In the genomic region with DNA sequence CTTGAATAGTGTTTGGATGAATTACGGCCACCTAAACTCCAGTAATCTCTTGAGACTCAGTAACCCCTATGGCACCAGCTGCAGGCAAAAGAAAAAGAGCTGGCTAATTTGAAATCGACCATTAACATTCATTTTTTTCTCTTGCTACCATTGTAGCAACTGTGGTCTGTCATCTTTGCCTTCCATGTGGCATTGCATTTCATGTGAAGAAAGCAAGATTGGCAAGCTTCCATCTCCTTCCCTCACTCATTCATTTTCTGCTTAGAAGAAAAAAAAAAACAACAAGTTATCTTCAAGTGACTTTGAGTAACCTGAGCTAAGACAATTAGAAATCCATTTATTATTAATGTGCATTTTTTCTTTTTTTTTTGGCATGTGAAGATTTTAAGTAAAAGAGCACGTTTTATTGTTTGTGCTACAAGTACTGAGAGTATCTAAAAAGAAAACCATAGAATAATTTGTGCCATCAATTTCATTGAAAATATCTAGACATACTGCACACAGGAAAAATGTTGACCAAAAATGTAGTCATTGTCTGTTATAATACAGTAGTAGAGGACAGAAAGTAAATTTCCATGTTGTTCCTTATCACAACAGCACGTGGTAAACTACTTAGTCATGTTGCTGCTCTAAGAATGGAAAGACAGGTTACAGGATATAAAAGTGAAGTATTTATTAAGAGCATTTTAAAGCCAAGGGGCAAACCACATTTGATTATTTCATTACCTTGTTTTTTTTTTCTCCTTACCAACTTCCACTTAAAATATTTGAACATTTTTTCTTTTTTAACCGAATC, we compare ENCODE assay signal across 15 cellular contexts.
DNase-seq lines count a peak whose midpoint lies in the region; ATAC-seq and TF ChIP-seq lines count a peak whose summit lies in the region.
"Had no signal": no experiment of that assay in that cellular context is flagged by ENCODE, and none has a peak within 500 bp of the region (broad histone marks: within the 10 kb centered on the region; RNA-seq: fewer than 3 reads in every experiment).

No MANE protein-coding gene starts in this region.

- H3K79me1 ChIP-seq in IMR-90 (ENCODE audit: low read depth in 1 of 2, low read length in 2 of 2), result no peaks in the 10 kb centered on the region

- H3K4me3 ChIP-seq in IMR-90 (ENCODE audit: insufficient read depth, low read depth, low read length), result no peak overlapping the region
- H3K4me3 ChIP-seq in fibroblast of the aortic adventitia (ENCODE audit: low read depth, low read length), result no peak overlapping the region
- H3K4me3 ChIP-seq in body of pancreas, result no peak overlapping the region
- H3K4me3 ChIP-seq: coronary artery, ovary had no signal

- peaks cover 0 to 4% (median 0%) of the 10 kb centered on the region in 7 donors for H3K9me3 Mint-ChIP-seq in CD14-positive monocyte
- H3K9me3 Mint-ChIP-seq: activated naive CD4-positive, alpha-beta T cell treated with anti-CD3 and anti-CD28 coated beads, Interleukin-2, amount 50 U/mL, for 24 hours; CD4-positive, CD25-positive, alpha-beta regulatory T cell had no signal

- BruUV-seq in IMR-90 (replicated peaks; lab: Mats Ljungman, UMichigan), result no TSS peak

- CTCF ChIA-PET in IMR-90 (lab: Yijun Ruan, JAX), result no interaction called here

- H3K18ac ChIP-seq in IMR-90 (ENCODE audit: low read depth, low read length), result no peak overlapping the region

- H3K36me3 ChIP-seq in IMR-90 (ENCODE audit: control insufficient read depth, insufficient read depth, low read length), result no peaks in the 10 kb centered on the region
- H3K36me3 ChIP-seq in body of pancreas (replicated peaks in 1 of 2; ENCODE audit: insufficient read depth in 1 of 2, low read depth in 2 of 2), result no peaks in the 10 kb centered on the region
- H3K36me3 ChIP-seq: ovary had no signal

- no peak overlapping the region for H2BK20ac ChIP-seq in IMR-90 (ENCODE audit: low read depth, low read length)

- H3K14ac ChIP-seq in IMR-90 (replicated peaks; ENCODE audit: low read depth, low read length), result no peak overlapping the region

- peaks cover 43% of the 10 kb centered on the region for H3K4me1 Mint-ChIP-seq in CD14-positive monocyte

- H3K4me1 ChIP-seq in IMR-90 (ENCODE audit: control insufficient read depth, insufficient read depth, low read length) (peaks cover 6% of the 10 kb centered on the region), body of pancreas (no peaks in the 10 kb centered on the region)

- no peak overlapping the region for H3K4ac ChIP-seq in IMR-90 (ENCODE audit: low read depth, low read length)

- peaks cover 9% of the 10 kb centered on the region for H3K9me1 ChIP-seq in IMR-90 (ENCODE audit: insufficient read depth, low read length)

- peaks cover 2% of the 10 kb centered on the region in 2 donors for H3K36me3 Mint-ChIP-seq in CD14-positive monocyte
- H3K36me3 Mint-ChIP-seq: activated naive CD4-positive, alpha-beta T cell treated with anti-CD3 and anti-CD28 coated beads, Interleukin-2, amount 50 U/mL, for 24 hours; CD4-positive, CD25-positive, alpha-beta regulatory T cell had no signal

- peaks cover 6% of the 10 kb centered on the region; the same call in 1 of the 2 replicates for H3K27me3 ChIP-seq in IMR-90 (ENCODE audit: control insufficient read depth, insufficient read depth, low read length)
- H3K27me3 ChIP-seq in body of pancreas, result no peaks in the 10 kb centered on the region
- H3K27me3 ChIP-seq: ovary had no signal

- peak; percentile 28 for DNase-seq in ELR (ENCODE audit: low read depth)
- DNase-seq in IMR-90, result peak; percentile 34
- DNase-seq in fibroblast of the aortic adventitia (ENCODE audit: low read depth), result peak; percentile 32
- DNase-seq in DMS53 (lab: John Stamatoyannopoulos, UW), result no peak
- no peak for DNase-seq in CD14-positive monocyte (ENCODE audit: low spot score)
- DNase-seq in body of pancreas, result no peak
- DNase-seq: activated CD4-positive, CD25-positive, alpha-beta regulatory T cell treated with anti-CD3 and anti-CD28 coated beads, Interleukin-2, amount 50 U/mL, for 72 hours; CD4-positive, CD25-positive, alpha-beta regulatory T cell; mesendoderm; NCI-H146; ovary; stimulated activated CD4-positive, alpha-beta T cell treated with anti-CD3 and anti-CD28 coated beads, Interleukin-12 subunit alpha, Interleukin-12 subunit beta, amount 100 ng/mL, for 4 hours had no signal

- H3K23ac ChIP-seq in IMR-90 (ENCODE audit: low read depth, low read length), result no peak overlapping the region

- TF ChIP-seq POLR2A in IMR-90 (IDR thresholded peaks at IDR 0.05; ENCODE audit: low read depth, low read length) (no peak), body of pancreas (IDR thresholded peaks at IDR 0.05) (no peak)

- in situ Hi-C loops in IMR-90 (cut with MboI; ENCODE audit: low sequenced_read_pairs), result no loop called here

- H3K27ac Mint-ChIP-seq in CD14-positive monocyte, result peak overlapping the region in 1 of 7 donors; percentile 7
- H3K27ac Mint-ChIP-seq: activated naive CD4-positive, alpha-beta T cell treated with anti-CD3 and anti-CD28 coated beads, Interleukin-2, amount 50 U/mL, for 24 hours; CD4-positive, CD25-positive, alpha-beta regulatory T cell had no signal

- no peak overlapping the region for H4K91ac ChIP-seq in IMR-90 (ENCODE audit: insufficient read depth, low read depth, low read length)

- TF ChIP-seq RAD21 in IMR-90 (IDR thresholded peaks at IDR 0.05; ENCODE audit: low read length), result no peak

- H2AK5ac ChIP-seq in IMR-90 (ENCODE audit: low read depth, low read length), result no peak overlapping the region

- no peak overlapping the region for H2BK5ac ChIP-seq in IMR-90 (ENCODE audit: low read depth, low read length, poor library complexity, severe bottlenecking)

- dilution Hi-C loops in IMR-90 (cut with HindIII; ENCODE audit: low sequenced_read_pairs, unreplicated experiment), result no loop called here

- no peak overlapping the region for H2BK15ac ChIP-seq in IMR-90 (ENCODE audit: low read depth, low read length)

- peaks cover 0 to 1% (median 0%) of the 10 kb centered on the region in 3 donors for H3K27me3 Mint-ChIP-seq in CD14-positive monocyte (ENCODE audit: low read depth in 3 of 3)
- H3K27me3 Mint-ChIP-seq: activated naive CD4-positive, alpha-beta T cell treated with anti-CD3 and anti-CD28 coated beads, Interleukin-2, amount 50 U/mL, for 24 hours; CD4-positive, CD25-positive, alpha-beta regulatory T cell had no signal

- intact Hi-C loops in IMR-90 (cut with micrococcal nuclease), result no loop called here
- intact Hi-C loops in CD14-positive monocyte (cut with micrococcal nuclease), result loop anchor here in 1 of 2 donors (5.0 kb wide), 1 partner anchor 32 kb away; no protein-coding TSS in a partner anchor
- intact Hi-C loops in body of pancreas (cut with DNase I), result no loop called here

- no peak overlapping the region for H3K4me3 Mint-ChIP-seq in CD14-positive monocyte
- H3K4me3 Mint-ChIP-seq: activated naive CD4-positive, alpha-beta T cell treated with anti-CD3 and anti-CD28 coated beads, Interleukin-2, amount 50 U/mL, for 24 hours; CD4-positive, CD25-positive, alpha-beta regulatory T cell had no signal

- ATAC-seq in IMR-90 (ENCODE audit: low read depth), result no peak
- ATAC-seq in SK-N-SH treated with all-trans-retinoic acid at 6 μM for 48 hours, result no peak; the same call in 2 of the 3 replicates
- ATAC-seq in body of pancreas, result no peak

- H4K20me1 ChIP-seq in IMR-90 (ENCODE audit: insufficient read depth, low read length), result no peaks in the 10 kb centered on the region

- H4K5ac ChIP-seq in IMR-90 (ENCODE audit: low read depth, low read length), result no peak overlapping the region

- H3K9ac ChIP-seq in IMR-90 (ENCODE audit: low read depth, low read length), result no peak overlapping the region

- H3K9me3 ChIP-seq in IMR-90 (ENCODE audit: control insufficient read depth, insufficient read depth, low read length) (no peaks in the 10 kb centered on the region), body of pancreas (no peaks in the 10 kb centered on the region)
- H3K9me3 ChIP-seq: ovary had no signal

- 80 to 100% methylated on average over 1 of the region's 5 CpGs for WGBS in IMR-90 (ENCODE audit: extremely low coverage in 2 of 2, insufficient read length in 1 of 2), 2 experiments
- 62 to 64% methylated on average over 5 of the region's 5 CpGs for WGBS in body of pancreas, 2 donors

- no peak overlapping the region for H2AFZ ChIP-seq in IMR-90 (replicated peaks; ENCODE audit: low read length, poor library complexity)

- H2BK120ac ChIP-seq in IMR-90 (ENCODE audit: low read depth, low read length), result no peak overlapping the region

- no peak overlapping the region for H3K56ac ChIP-seq in IMR-90 (ENCODE audit: extremely low read depth, insufficient read depth, low read length)

- POLR2A ChIA-PET in IMR-90 (lab: Charles Lee; ENCODE audit: unreplicated experiment), result no interaction called here

- H3K27ac ChIP-seq in IMR-90 (ENCODE audit: insufficient read depth, low read length) (no peak overlapping the region), body of pancreas (no peak overlapping the region)
- H3K27ac ChIP-seq: coronary artery, ovary had no signal

- H4K8ac ChIP-seq in IMR-90 (ENCODE audit: low read depth in 2 of 2, low read length in 2 of 2), result no peak overlapping the region

- no peak overlapping the region for H2AK9ac ChIP-seq in IMR-90 (replicated peaks; ENCODE audit: low read depth, low read length, poor library complexity)

- TF ChIP-seq CTCF in IMR-90 (conservative IDR thresholded peaks at IDR 0.05; ENCODE audit: low read depth, low read length), result no peak
- TF ChIP-seq CTCF in fibroblast of the aortic adventitia (IDR thresholded peaks at IDR 0.05; ENCODE audit: insufficient read depth, low read length), result no peak
- no peak for TF ChIP-seq CTCF in CD14-positive monocyte (IDR thresholded peaks at IDR 0.05)
- TF ChIP-seq CTCF in body of pancreas (IDR thresholded peaks at IDR 0.05), result no peak

- H3K4me2 ChIP-seq in IMR-90 (ENCODE audit: low read depth, low read length), result no peak overlapping the region

TF ChIP-seq in IMR-90, 13 proteins besides CTCF, POLR2A, EP300 and RAD21 (continues in another document):
- TF ChIP-seq, protein P1, sequence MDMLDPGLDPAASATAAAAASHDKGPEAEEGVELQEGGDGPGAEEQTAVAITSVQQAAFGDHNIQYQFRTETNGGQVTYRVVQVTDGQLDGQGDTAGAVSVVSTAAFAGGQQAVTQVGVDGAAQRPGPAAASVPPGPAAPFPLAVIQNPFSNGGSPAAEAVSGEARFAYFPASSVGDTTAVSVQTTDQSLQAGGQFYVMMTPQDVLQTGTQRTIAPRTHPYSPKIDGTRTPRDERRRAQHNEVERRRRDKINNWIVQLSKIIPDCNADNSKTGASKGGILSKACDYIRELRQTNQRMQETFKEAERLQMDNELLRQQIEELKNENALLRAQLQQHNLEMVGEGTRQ (IDR thresholded peaks at IDR 0.05; ENCODE audit: low read depth, low read length), result peak; percentile 66; the same call in 1 of the 2 replicates

TF ChIP-seq in SK-N-SH treated with all-trans-retinoic acid at 6 μM for 48 hours, 23 proteins besides CTCF, POLR2A, EP300 and RAD21:
- no peak for TF ChIP-seq SNAI2 (CRISPR knock-in tag; IDR thresholded peaks at IDR 0.05)
- TF ChIP-seq RARB (CRISPR knock-in tag; IDR thresholded peaks at IDR 0.05), result no peak
- no peak for TF ChIP-seq PPARA (CRISPR knock-in tag; IDR thresholded peaks at IDR 0.05; ENCODE audit: borderline replicate concordance)
- TF ChIP-seq TOX (CRISPR knock-in tag; IDR thresholded peaks at IDR 0.05; ENCODE audit: borderline replicate concordance), result no peak
- no peak for TF ChIP-seq ZFP3 (CRISPR knock-in tag; IDR thresholded peaks at IDR 0.05)
- no peak for TF ChIP-seq CSDC2 (CRISPR knock-in tag; IDR thresholded peaks at IDR 0.05)
- peak; percentile 49 for TF ChIP-seq ISL1 (CRISPR knock-in tag; IDR thresholded peaks at IDR 0.05)

Comparison
In these comparisons a context has a peak if more than half of its experiments do, and no peak if none do; other contexts are left out.
1. DNase-seq: peak in ELR (single experiment), IMR-90 (single experiment) and fibroblast of the aortic adventitia (single experiment); none in DMS53 (single experiment), CD14-positive monocyte (single experiment) and body of pancreas (0 of 4).